In the genomic region with DNA sequence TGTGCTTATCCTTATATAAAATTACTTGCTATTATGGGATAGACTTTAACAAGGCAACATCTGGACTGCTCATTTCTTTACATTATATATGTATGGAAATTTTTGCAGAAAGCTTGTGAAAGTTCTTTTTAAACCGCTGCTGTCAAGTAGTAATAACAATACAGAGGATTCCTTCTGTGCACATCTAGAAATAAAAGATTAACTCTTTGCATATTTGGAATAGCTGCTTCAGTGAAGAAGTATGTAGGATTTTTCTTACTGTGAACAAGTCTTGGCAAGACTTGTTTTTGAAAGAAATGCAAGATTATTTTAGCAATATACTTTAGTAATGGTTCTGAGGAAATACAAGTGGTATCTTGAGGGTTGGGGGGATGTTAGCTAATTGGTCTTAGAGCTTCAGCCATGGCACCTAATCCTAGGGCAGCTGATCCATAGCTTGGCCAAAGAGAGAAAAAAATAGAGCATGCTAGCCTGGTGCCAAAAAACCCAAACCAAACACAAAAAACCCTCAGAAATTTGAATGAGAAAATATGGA, we compare ENCODE assay signal across 21 cellular contexts. TPM values are rescaled to one million over a fixed set of nuclear protein-coding genes. Genes with fewer than 3 reads are reported as not detected.
DNase-seq lines count a peak whose midpoint lies in the region; ATAC-seq, FAIRE-seq and TF ChIP-seq lines count a peak whose summit lies in the region.
"Had no signal": no experiment of that assay in that cellular context is flagged by ENCODE, and none has a peak within 500 bp of the region (broad histone marks: within the 10 kb centered on the region; RNA-seq: fewer than 3 reads in every experiment).

No MANE protein-coding gene starts in this region.

- H3K4me2 ChIP-seq in PC-9 = no peak overlapping the region; the same call in 1 of the 2 replicates

- ATAC-seq in pancreas = no peak
- ATAC-seq: GM12878, left colon had no signal

- DNase-seq in AG04450 (ENCODE audit: low read depth, low spot score) (no peak), PC-9 (no peak), epithelial cell of esophagus (ENCODE audit: low read depth) (peak; percentile 22), kidney tubule cell (ENCODE audit: low spot score) (peak; percentile 42), pancreas (no peak), inferior parietal cortex (ENCODE audit: extremely low spot score) (no peak), left ventricle myocardium inferior (no peak)
- DNase-seq in activated T-cell treated with anti-CD3 and anti-CD28 coated beads, Interleukin-2, amount 50 U/mL, for 1 hour = no peak
- DNase-seq: activated CD4-positive, alpha-beta T cell treated with anti-CD3 and anti-CD28 coated beads for 4 hours; activated gamma-delta T cell; dermis blood vessel endothelial cell; GOT3; KBM-7; left colon; NCI-H1092 treated with DMSO at 0.1 percent for 48 hours; NCI-H526; ovary; stimulated activated CD4-positive, alpha-beta T cell treated with anti-CD3 and anti-CD28 coated beads, Interleukin-4, amount 100 ng/mL, for 1 hour had no signal

- peaks cover 43% of the 10 kb centered on the region for H3F3A ChIP-seq in PC-9 (ENCODE audit: insufficient read depth, low read depth)

- H3K79me2 ChIP-seq in PC-9 (ENCODE audit: low read depth) = peaks cover 82% of the 10 kb centered on the region

- no peak overlapping the region; the same call in 1 of the 2 replicates for H3K4me3 ChIP-seq in AG04450 (ENCODE audit: low read depth, low read length)
- H3K4me3 ChIP-seq in PC-9 = no peak overlapping the region
- peak overlapping the region; percentile 5 for H3K4me3 ChIP-seq in epithelial cell of esophagus (ENCODE audit: low read length)
- H3K4me3 ChIP-seq in pancreas = no peak overlapping the region
- no peak overlapping the region for H3K4me3 ChIP-seq in left ventricle myocardium inferior
- H3K4me3 ChIP-seq: ascending aorta, GM12878, ovary had no signal

- H3K9me2 ChIP-seq in PC-9 (ENCODE audit: insufficient read depth) = no peaks in the 10 kb centered on the region

- H3K27ac ChIP-seq in AG04450 (ENCODE audit: low read depth, low read length) (peak overlapping the region; percentile 41), PC-9 (peak overlapping the region; percentile 67; the same call in 1 of the 2 replicates), pancreas (no peak overlapping the region), left ventricle myocardium inferior (replicated peaks) (no peak overlapping the region)
- H3K27ac ChIP-seq: ovary had no signal

- FAIRE-seq in pancreas (lab: Jason Lieb, UNC) = no peak
- FAIRE-seq: G401.6, GM12878 had no signal

- peaks cover 14% of the 10 kb centered on the region; the same call in 1 of the 2 replicates for H3K36me3 ChIP-seq in PC-9 (ENCODE audit: low read depth)
- H3K36me3 ChIP-seq in pancreas = no peaks in the 10 kb centered on the region
- H3K36me3 ChIP-seq in left ventricle myocardium inferior = no peaks in the 10 kb centered on the region
- H3K36me3 ChIP-seq: ascending aorta, ovary had no signal

- BruUV-seq in PC-9 (replicated peaks; lab: Mats Ljungman, UMichigan) = no TSS peak

- peaks cover 8% of the 10 kb centered on the region for H4K20me1 ChIP-seq in PC-9 (ENCODE audit: insufficient read depth)

- no peaks in the 10 kb centered on the region for H3K27me3 ChIP-seq in AG04450 (ENCODE audit: control insufficient read depth, insufficient read depth, low read length)
- H3K27me3 ChIP-seq in PC-9 (ENCODE audit: insufficient read depth, low read depth) = no peaks in the 10 kb centered on the region
- no peaks in the 10 kb centered on the region for H3K27me3 ChIP-seq in pancreas
- no peaks in the 10 kb centered on the region for H3K27me3 ChIP-seq in left ventricle myocardium inferior (ENCODE audit: low read depth)
- H3K27me3 ChIP-seq: ascending aorta, ovary had no signal

- TF ChIP-seq CTCF in AG04450 (IDR thresholded peaks at IDR 0.05; ENCODE audit: low read depth, low read length) (no peak), PC-9 (conservative IDR thresholded peaks at IDR 0.05) (no peak), epithelial cell of esophagus (IDR thresholded peaks at IDR 0.05; ENCODE audit: insufficient read depth, low read depth, low read length, missing control alignments) (no peak), pancreas (IDR thresholded peaks at IDR 0.05) (no peak), left ventricle myocardium inferior (IDR thresholded peaks at IDR 0.05; ENCODE audit: borderline replicate concordance) (no peak)

- H3K4me1 ChIP-seq in PC-9 (replicated peaks; ENCODE audit: insufficient read depth) = peaks cover 62% of the 10 kb centered on the region
- peaks cover 0 to 2% (median 0%) of the 10 kb centered on the region in 3 donors for H3K4me1 ChIP-seq in pancreas
- peaks cover 42% of the 10 kb centered on the region for H3K4me1 ChIP-seq in left ventricle myocardium inferior

- H2AFZ ChIP-seq in PC-9 = no peak overlapping the region

- WGBS in pancreas, 2 donors = 76 to 81% methylated on average over 1 of the region's 1 CpG

- intact Hi-C loops in PC-9 (cut with micrococcal nuclease; ENCODE audit: unreplicated experiment) = no loop called here
- intact Hi-C loops in pancreas (cut with DNase I) = no loop called here
- intact Hi-C loops in left ventricle myocardium inferior (cut with micrococcal nuclease) = no loop called here

- no peaks in the 10 kb centered on the region for H3K9me3 ChIP-seq in AG04450 (ENCODE audit: control insufficient read depth, insufficient read depth, low read length)
- H3K9me3 ChIP-seq in PC-9 (ENCODE audit: insufficient read depth, low read depth) = no peaks in the 10 kb centered on the region
- no peaks in the 10 kb centered on the region for H3K9me3 ChIP-seq in pancreas
- H3K9me3 ChIP-seq in left ventricle myocardium inferior (replicated peaks) = no peaks in the 10 kb centered on the region
- H3K9me3 ChIP-seq: ascending aorta, ovary had no signal

- CTCF ChIA-PET in AG04450 (lab: Charles Lee) = no interaction called here
- CTCF ChIA-PET in PC-9 (lab: Charles Lee) = interaction anchor here (0.5 kb wide), 1 partner anchor 57 kb away, joined by 7 read pairs; no protein-coding TSS in a partner anchor

- POLR2A ChIA-PET in AG04450 (lab: Yijun Ruan, JAX) = no interaction called here
- POLR2A ChIA-PET in PC-9 (lab: Charles Lee; ENCODE audit: unreplicated experiment) = no interaction called here

RNA-seq across cellular contexts. Expression of a gene that starts 4.3 kb away (rescaled TPM):
- polyA plus RNA-seq in AG04450 (2011; rRNA removed) (54.5 and 84.3 TPM in 2 replicates), pancreas (1 to 10 TPM; 3.5 to 8.1 TPM)
- 44.4 and 68.9 TPM in 2 replicates for polyA minus RNA-seq in AG04450 (2011; rRNA and poly(A)+ RNA removed)
- total RNA-seq in PC-9 (2021) (85.4 and 104 TPM in 2 replicates), pancreas (10 to 100 TPM in 5 of 6 donors, 1 to 10 TPM in 1; 7.7 to 14.2 (median 10.7) TPM), left ventricle myocardium inferior (10.9 TPM)

RNA-seq across cellular contexts. Expression of a gene that starts 45.0 kb away (rescaled TPM):
- polyA plus RNA-seq in AG04450 (2011; rRNA removed) = 49.9 and 58.0 TPM in 2 replicates
- 164 and 213 TPM in 2 replicates for polyA minus RNA-seq in AG04450 (2011; rRNA and poly(A)+ RNA removed)
- 54.7 and 80.8 TPM in 2 replicates for total RNA-seq in PC-9 (2021)
- total RNA-seq in pancreas = 10 to 100 TPM; 22.8 to 38.0 (median 26.9) TPM
- polyA plus RNA-seq in pancreas = 1 to 10 TPM; 5.5 to 7.0 TPM
- total RNA-seq in left ventricle myocardium inferior = 53.1 TPM

Comparison
In these comparisons a context has a peak if more than half of its experiments do, and no peak if none do; other contexts are left out.
1. DNase-seq: peak in epithelial cell of esophagus (single experiment) and kidney tubule cell (single experiment); none in AG04450 (single experiment), PC-9 (0 of 2), activated T-cell treated with anti-CD3 and anti-CD28 coated beads, Interleukin-2, amount 50 U/mL, for 1 hour (single experiment), pancreas (0 of 6), inferior parietal cortex (single experiment) and left ventricle myocardium inferior (single experiment).
2. H3K27ac ChIP-seq: peak in AG04450 (single experiment) and PC-9 (single experiment); none in pancreas (0 of 4) and left ventricle myocardium inferior (single experiment).